In the genomic region with DNA sequence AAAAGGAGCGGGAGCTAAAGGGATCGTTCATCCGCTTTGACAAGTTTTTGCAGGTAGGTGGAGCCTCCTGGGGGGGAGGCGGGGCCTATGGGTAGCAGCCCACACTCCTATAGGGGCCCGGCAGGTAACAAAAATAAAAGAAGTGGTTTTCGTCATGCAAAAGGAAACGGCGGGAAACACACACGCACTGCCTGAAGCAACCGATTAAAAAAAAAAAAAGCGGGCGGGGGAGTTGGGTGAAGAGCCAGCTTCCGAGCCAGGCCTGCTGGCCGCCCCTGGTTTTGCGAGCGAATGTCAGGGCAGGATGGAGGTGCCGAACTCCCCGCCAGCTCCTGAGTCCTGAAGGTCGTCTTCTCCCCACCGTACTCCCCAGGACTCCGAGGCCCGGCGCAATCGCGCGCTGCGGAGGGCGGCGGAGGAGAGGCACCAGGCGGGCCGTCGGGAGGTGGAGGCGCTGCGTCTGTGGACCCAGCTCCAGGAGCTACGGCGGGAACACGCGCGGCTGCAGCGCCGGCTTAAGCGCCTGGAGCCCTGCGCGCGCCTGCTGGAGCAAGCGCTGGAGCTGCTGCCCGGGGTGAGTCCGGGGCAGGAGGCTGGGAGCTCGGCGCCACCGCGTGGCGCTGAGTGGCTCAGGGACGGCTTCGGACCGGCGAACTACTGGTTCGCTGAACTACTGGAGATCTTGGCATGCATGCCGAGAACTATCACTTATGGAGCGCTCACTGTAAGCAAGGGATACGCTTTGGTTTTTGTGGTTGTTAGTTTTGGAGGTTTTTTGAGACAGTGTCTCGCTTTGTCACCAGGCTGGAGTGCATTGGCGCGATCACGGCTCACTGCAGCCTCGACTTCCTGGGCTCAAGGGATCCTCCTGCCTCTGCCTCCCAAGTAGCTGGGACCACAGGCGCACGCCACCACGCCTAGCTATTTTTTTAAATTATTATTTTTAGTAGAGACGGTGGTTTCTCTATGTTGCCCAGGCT, we compare ENCODE assay signal across 8 cellular contexts. TPM values are rescaled to one million over a fixed set of nuclear protein-coding genes. Genes with fewer than 3 reads are reported as not detected.
DNase-seq lines count a peak whose midpoint lies in the region; ATAC-seq and TF ChIP-seq lines count a peak whose summit lies in the region.

No MANE protein-coding gene starts in this region.

- H3K4me1 ChIP-seq in CD4-positive, CD25-positive, alpha-beta regulatory T cell (ENCODE audit: control insufficient read depth, insufficient read depth, low read length, poor library complexity, severe bottlenecking) = peaks cover 24% of the 10 kb centered on the region
- peaks cover 9% of the 10 kb centered on the region for H3K4me1 ChIP-seq in adipocyte (ENCODE audit: control insufficient read depth, insufficient read depth, low read length)
- peaks cover 28% of the 10 kb centered on the region for H3K4me1 ChIP-seq in left ventricle myocardium inferior

- peak overlapping the region; percentile 61 for H3K4me3 ChIP-seq in CD4-positive, CD25-positive, alpha-beta regulatory T cell (ENCODE audit: low read depth, low read length)
- peak overlapping the region; percentile 63 for H3K4me3 ChIP-seq in adipocyte (ENCODE audit: low read length)
- peak overlapping the region; percentile 61 for H3K4me3 ChIP-seq in left ventricle myocardium inferior

- ATAC-seq in CD4-positive, CD25-positive, alpha-beta regulatory T cell (ENCODE audit: low read depth in 2 of 2) = peak; percentile 78 to 84
- ATAC-seq in GM21367 (IDR thresholded peaks at IDR 0.05; ENCODE audit: unreplicated experiment) = peak; percentile 60
- ATAC-seq in HG03039 (IDR thresholded peaks at IDR 0.05; ENCODE audit: unreplicated experiment) = no peak

- peaks cover 6 to 24% (median 11%) of the 10 kb centered on the region in 4 donors for H3K4me1 Mint-ChIP-seq in CD4-positive, CD25-positive, alpha-beta regulatory T cell

- intact Hi-C loops in left ventricle myocardium inferior (cut with micrococcal nuclease) (no loop called here), posterior cingulate gyrus (cut with DNase I) (loop anchor here (1.0 to 10.0 kb wide), 2 partner anchors 58 to 105 kb away; no protein-coding TSS in a partner anchor)

- H3K27me3 Mint-ChIP-seq in CD4-positive, CD25-positive, alpha-beta regulatory T cell = peaks cover 20% of the 10 kb centered on the region

- no peak overlapping the region for H3K9ac ChIP-seq in adipocyte (ENCODE audit: low read length)

- H3K27me3 ChIP-seq in CD4-positive, CD25-positive, alpha-beta regulatory T cell (ENCODE audit: control insufficient read depth, insufficient read depth, low read length) = no peaks in the 10 kb centered on the region
- H3K27me3 ChIP-seq in adipocyte (replicated peaks; ENCODE audit: control insufficient read depth, insufficient read depth, low read length) (peaks cover 42% of the 10 kb centered on the region), left ventricle myocardium inferior (ENCODE audit: low read depth) (peaks cover 85% of the 10 kb centered on the region)

- H3K36me3 ChIP-seq in CD4-positive, CD25-positive, alpha-beta regulatory T cell (ENCODE audit: control insufficient read depth, insufficient read depth, low read length) = peaks cover 2% of the 10 kb centered on the region
- H3K36me3 ChIP-seq in adipocyte (ENCODE audit: control insufficient read depth, insufficient read depth, low read length, severe bottlenecking) (peaks cover 12% of the 10 kb centered on the region), left ventricle myocardium inferior (peaks cover 11% of the 10 kb centered on the region)

- TF ChIP-seq CTCF in left ventricle myocardium inferior (IDR thresholded peaks at IDR 0.05; ENCODE audit: borderline replicate concordance) = peak; percentile 64

- no peaks in the 10 kb centered on the region for H3K9me3 ChIP-seq in CD4-positive, CD25-positive, alpha-beta regulatory T cell (ENCODE audit: control insufficient read depth in 2 of 2, low read length in 2 of 2)
- H3K9me3 ChIP-seq in adipocyte (ENCODE audit: control insufficient read depth, low read length) (no peaks in the 10 kb centered on the region), left ventricle myocardium inferior (replicated peaks) (no peaks in the 10 kb centered on the region)

- H3K9me3 Mint-ChIP-seq in CD4-positive, CD25-positive, alpha-beta regulatory T cell = no peaks in the 10 kb centered on the region

- H3K4me3 Mint-ChIP-seq in CD4-positive, CD25-positive, alpha-beta regulatory T cell = peak overlapping the region; percentile 84 to 94 (median 87)

- H3K27ac Mint-ChIP-seq in CD4-positive, CD25-positive, alpha-beta regulatory T cell = peak overlapping the region in 2 of 3 donors; percentile 34 to 59

- DNase-seq in CD4-positive, CD25-positive, alpha-beta regulatory T cell = peak; percentile 45 to 81 (median 74)
- peak; percentile 62 for DNase-seq in MV-4-11 (lab: John Stamatoyannopoulos, UW)
- peak; percentile 83 for DNase-seq in SW480 (ENCODE audit: low spot score)
- DNase-seq in adipocyte (ENCODE audit: low read depth) = peak; percentile 86
- peak; percentile 68 for DNase-seq in left ventricle myocardium inferior
- peak; percentile 60 to 97 (median 78) for DNase-seq in posterior cingulate gyrus

- peaks cover 5% of the 10 kb centered on the region for H3K36me3 Mint-ChIP-seq in CD4-positive, CD25-positive, alpha-beta regulatory T cell

- no peak overlapping the region for H3K27ac ChIP-seq in CD4-positive, CD25-positive, alpha-beta regulatory T cell (ENCODE audit: insufficient read depth, low read length, poor library complexity, severe bottlenecking)
- H3K27ac ChIP-seq in left ventricle myocardium inferior (replicated peaks) = no peak overlapping the region

RNA-seq across cellular contexts. Expression of a gene that starts 3.6 kb away (rescaled TPM):
- 0.42 TPM for total RNA-seq in CD4-positive, CD25-positive, alpha-beta regulatory T cell
- polyA plus RNA-seq in CD4-positive, CD25-positive, alpha-beta regulatory T cell = not detected
- not detected for total RNA-seq in left ventricle myocardium inferior

RNA-seq across cellular contexts. Expression of a gene that starts 17.6 kb away (rescaled TPM):
- total RNA-seq in CD4-positive, CD25-positive, alpha-beta regulatory T cell = not detected
- under 1 TPM in 3 of 4 donors, not detected in 1; 0.42 to 0.79 (median 0.73) TPM for polyA plus RNA-seq in CD4-positive, CD25-positive, alpha-beta regulatory T cell
- total RNA-seq in left ventricle myocardium inferior = not detected

RNA-seq across cellular contexts. Expression of a gene that starts 32.2 kb away (rescaled TPM):
- 75.5 TPM for total RNA-seq in CD4-positive, CD25-positive, alpha-beta regulatory T cell
- polyA plus RNA-seq in CD4-positive, CD25-positive, alpha-beta regulatory T cell = 10 to 100 TPM; 12.5 to 20.8 (median 17.8) TPM
- total RNA-seq in left ventricle myocardium inferior = 34.7 TPM

RNA-seq across cellular contexts. Expression of a gene that starts 32.4 kb away (rescaled TPM):
- 10.1 TPM for total RNA-seq in CD4-positive, CD25-positive, alpha-beta regulatory T cell
- polyA plus RNA-seq in CD4-positive, CD25-positive, alpha-beta regulatory T cell = 10 to 100 TPM; 20.4 to 38.3 (median 24.2) TPM
- total RNA-seq in left ventricle myocardium inferior = 17.9 TPM
